Comparison of ENCODE assay signal across 27 cellular contexts in the genomic region with DNA sequence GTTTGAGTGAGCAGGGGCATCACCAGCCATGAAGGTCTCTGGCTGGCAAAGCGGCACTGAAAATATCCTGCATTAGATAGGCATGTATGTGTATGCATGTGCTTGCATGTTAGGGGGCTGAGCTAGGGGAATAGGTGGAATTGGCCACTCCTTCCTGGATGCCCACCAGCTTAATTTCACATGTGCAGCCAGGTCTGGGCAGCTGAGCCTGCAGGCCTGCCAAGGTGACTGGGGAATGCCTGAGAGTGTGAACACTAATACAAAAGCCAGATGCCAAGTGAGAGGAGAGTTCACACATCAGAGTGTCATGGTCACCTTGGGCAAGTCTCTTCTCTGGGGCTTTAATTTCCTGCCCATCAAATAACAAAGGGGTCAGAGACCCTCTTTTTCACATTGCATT.
"Had no signal": no experiment of that assay in that cellular context is flagged by ENCODE, and none has a peak within 500 bp of the region (broad histone marks: within the 10 kb centered on the region; RNA-seq: fewer than 3 reads in every experiment).

No MANE protein-coding gene starts in this region.

- H2AFZ ChIP-seq: parathyroid adenoma had no signal

- ATAC-seq: naive thymus-derived CD8-positive, alpha-beta T cell; natural killer cell treated with Interleukin-12 subunit alpha and Interleukin-12 subunit beta and Interleukin-15 and Interleukin-18, amount 100 ng/mL, for 72 hours; right lobe of liver; stimulated activated effector memory CD8-positive, alpha-beta T cell treated with anti-CD3 and anti-CD28 coated beads, Interleukin-12 subunit alpha, Interleukin-12 subunit beta, amount 100 ng/mL, for 72 hours; stimulated activated naive B cell treated with anti-CD40 and anti-IgM and Interleukin-4, amounts not matched to agents 10 μg/mL and 1 μg/mL and 100 μg/mL, for 72 hours; upper lobe of right lung had no signal

- H3K27ac ChIP-seq: ovary, parathyroid adenoma, prostate gland, right atrium auricular region, right lobe of liver, sigmoid colon, stomach, thoracic aorta, thyroid gland, tibial nerve, upper lobe of right lung, uterus had no signal

- FAIRE-seq: small intestine had no signal

- H3K27me3 ChIP-seq: ovary, right atrium auricular region, right lobe of liver, sigmoid colon, stomach, thyroid gland, tibial nerve, upper lobe of right lung, uterus had no signal

- H3K9me3 ChIP-seq: ovary, prostate gland, right atrium auricular region, right lobe of liver, thoracic aorta, thyroid gland, upper lobe of right lung, uterus had no signal

- H3K36me3 ChIP-seq: ovary, prostate gland, right atrium auricular region, right lobe of liver, sigmoid colon, stomach, thoracic aorta, thyroid gland, tibial nerve, upper lobe of right lung, uterus had no signal

- H3K4me3 ChIP-seq: ovary, prostate gland, right atrium auricular region, right lobe of liver, sigmoid colon, stomach, thoracic aorta, thyroid gland, tibial nerve, upper lobe of right lung, uterus had no signal

- H3K79me2 ChIP-seq: parathyroid adenoma had no signal

- H3K9ac ChIP-seq: parathyroid adenoma had no signal

- H3K4me1 ChIP-seq: parathyroid adenoma, prostate gland, right lobe of liver, uterus had no signal

- DNase-seq: naive B cell; naive thymus-derived CD8-positive, alpha-beta T cell; nephron progenitor cell; occipital lobe; ovary; retina; right lobe of liver; sigmoid colon; small intestine; stimulated activated CD4-positive, alpha-beta T cell treated with anti-CD3 and anti-CD28 coated beads, Interleukin-15, amount 100 ng/mL, for 24 hours; stimulated activated CD4-positive, alpha-beta T cell treated with anti-CD3 and anti-CD28 coated beads, Interleukin-2, amount 100 ng/mL, for 24 hours; stimulated activated CD4-positive, alpha-beta T cell treated with anti-CD3 and anti-CD28 coated beads, Interleukin-2, amount 100 ng/mL, for 48 hours; stimulated activated CD4-positive, alpha-beta T cell treated with anti-CD3 and anti-CD28 coated beads, Interleukin-4, amount 100 ng/mL, for 24 hours; stimulated activated naive B cell treated with anti-CD40 and anti-IgM and Interleukin-4, amounts not matched to agents 10 μg/mL and 1 μg/mL and 100 μg/mL, for 72 hours; stimulated activated naive CD4-positive, alpha-beta T cell treated with Interleukin-2 at 50 U/mL for 16 hours; stomach; thyroid gland; trophoblast cell; upper lobe of right lung; uterus had no signal
